22 cellular contexts compared by ENCODE assay signal in genomic region chr3:191360620-191361019, GRCh38. TPM values are rescaled to one million over a fixed set of nuclear protein-coding genes. Genes with fewer than 3 reads are reported as not detected.
"Had no signal": no experiment of that assay in that cellular context is flagged by ENCODE, and none has a peak within 500 bp of the region (broad histone marks: within the 10 kb centered on the region; RNA-seq: fewer than 3 reads in every experiment).

No MANE protein-coding gene starts in this region.

- DNase-seq: activated CD4-positive, CD25-positive, alpha-beta regulatory T cell treated with anti-CD3 and anti-CD28 coated beads, Interleukin-2, amount 50 U/mL, for 72 hours; activated naive CD4-positive, alpha-beta T cell treated with anti-CD3 and anti-CD28 coated beads, Interleukin-2, amount 10 ng/mL, durations not matched to agents 7 days and 5 days; activated T-cell treated with anti-CD3 and anti-CD28 coated beads for 4 hours; esophagus squamous epithelium; glutamatergic neuron; hypothalamus; kidney glomerular epithelial cell; left ventricle myocardium superior; mesendoderm; occipital lobe; small intestine; stimulated activated CD4-positive, alpha-beta T cell treated with anti-CD3 and anti-CD28 coated beads, Interleukin-4, amount 100 ng/mL, for 4 hours; stimulated activated naive CD8-positive, alpha-beta T cell treated with anti-CD3 and anti-CD28 coated beads, Interleukin-15, amount 100 ng/mL, for 72 hours; T-helper 1 cell; T1000; upper lobe of left lung had no signal

- H3K4me1 Mint-ChIP-seq: stimulated activated naive CD8-positive, alpha-beta T cell treated with anti-CD3 and anti-CD28 coated beads, Interleukin-15, amount 100 ng/mL, for 72 hours had no signal

- H3K36me3 Mint-ChIP-seq: activated naive CD4-positive, alpha-beta T cell treated with anti-CD3 and anti-CD28 coated beads, Interleukin-2, amount 10 ng/mL, durations not matched to agents 7 days and 5 days had no signal

- H3K27ac ChIP-seq: esophagus squamous epithelium, right atrium auricular region had no signal

- H3K9me3 ChIP-seq: esophagus squamous epithelium, right atrium auricular region, upper lobe of left lung had no signal

- H3K27me3 ChIP-seq: esophagus squamous epithelium, right atrium auricular region, upper lobe of left lung had no signal

- H3K27ac Mint-ChIP-seq: activated naive CD4-positive, alpha-beta T cell treated with anti-CD3 and anti-CD28 coated beads, Interleukin-2, amount 10 ng/mL, durations not matched to agents 7 days and 5 days; activated T-helper 2 cell treated with anti-CD3 and anti-CD28 coated beads, Interferon-gamma antibody, Interleukin-2, Interleukin-4, amounts not matched to agents 10 μg/mL and 5 μg/mL and 100 μg/mL, durations not matched to agents 14 hours and 24 hours and 36 hours; nephron; stimulated activated naive CD8-positive, alpha-beta T cell treated with anti-CD3 and anti-CD28 coated beads, Interleukin-15, amount 100 ng/mL, for 72 hours had no signal

- H3K4me3 Mint-ChIP-seq: activated naive CD4-positive, alpha-beta T cell treated with anti-CD3 and anti-CD28 coated beads, Interleukin-2, amount 10 ng/mL, durations not matched to agents 7 days and 5 days; nephron; stimulated activated naive CD8-positive, alpha-beta T cell treated with anti-CD3 and anti-CD28 coated beads, Interleukin-15, amount 100 ng/mL, for 72 hours had no signal

- H3K4me3 ChIP-seq: esophagus squamous epithelium, right atrium auricular region, upper lobe of left lung had no signal

- H3K9me3 Mint-ChIP-seq: activated naive CD4-positive, alpha-beta T cell treated with anti-CD3 and anti-CD28 coated beads, Interleukin-2, amount 10 ng/mL, durations not matched to agents 7 days and 5 days; activated T-helper 2 cell treated with anti-CD3 and anti-CD28 coated beads, Interferon-gamma antibody, Interleukin-2, Interleukin-4, amounts not matched to agents 10 μg/mL and 5 μg/mL and 100 μg/mL, durations not matched to agents 14 hours and 24 hours and 36 hours; nephron; stimulated activated naive CD8-positive, alpha-beta T cell treated with anti-CD3 and anti-CD28 coated beads, Interleukin-15, amount 100 ng/mL, for 72 hours had no signal

- H3K27me3 Mint-ChIP-seq: activated naive CD4-positive, alpha-beta T cell treated with anti-CD3 and anti-CD28 coated beads, Interleukin-2, amount 10 ng/mL, durations not matched to agents 7 days and 5 days; progenitor cell of endocrine pancreas; stimulated activated naive CD8-positive, alpha-beta T cell treated with anti-CD3 and anti-CD28 coated beads, Interleukin-15, amount 100 ng/mL, for 72 hours had no signal

RNA-seq across cellular contexts. Expression of gene UTS2B, which starts 30.3 kb away (rescaled TPM):
- total RNA-seq: cardiac septum, temporal lobe had no signal
